In genomic region chr12:122412851-122413433, GRCh38 we compare ENCODE assay signal across 8 cellular contexts. TPM values are rescaled to one million over a fixed set of nuclear protein-coding genes. Genes with fewer than 3 reads are reported as not detected.
A peak's percentile ranks its signal among the peaks of the same experiment; 100 is the strongest.
DNase-seq lines count a peak whose midpoint lies in the region; ATAC-seq and TF ChIP-seq lines count a peak whose summit lies in the region.

No MANE protein-coding gene starts in this region.

- H3K14ac ChIP-seq in mesenchymal stem cell (ENCODE audit: low read length in 2 of 2), result no peak overlapping the region

- H2BK120ac ChIP-seq in mesenchymal stem cell (ENCODE audit: low read depth, low read length), result no peak overlapping the region

- H2BK5ac ChIP-seq in mesenchymal stem cell (ENCODE audit: low read depth, low read length, poor library complexity, severe bottlenecking), result no peak overlapping the region

- no peaks in the 10 kb centered on the region for H3K36me3 ChIP-seq in left ventricle myocardium inferior
- peaks cover 4 to 7% of the 10 kb centered on the region in 2 experiments for H3K36me3 ChIP-seq in mesenchymal stem cell (ENCODE audit: control insufficient read depth in 1 of 2, insufficient read depth in 2 of 2, low read depth in 1 of 2, low read length in 2 of 2)
- H3K36me3 ChIP-seq in vagina, result no peaks in the 10 kb centered on the region

- peak overlapping the region; percentile 50 for H3K9ac ChIP-seq in mesenchymal stem cell (ENCODE audit: low read length)

- no peaks in the 10 kb centered on the region for H3K27me3 Mint-ChIP-seq in activated T-helper 2 cell treated with anti-CD3 and anti-CD28 coated beads, Interferon-gamma antibody, Interleukin-2, Interleukin-4, amounts not matched to agents 10 μg/mL and 5 μg/mL and 100 μg/mL, durations not matched to agents 14 hours and 24 hours and 36 hours (ENCODE audit: low read depth)

- peaks cover 20% of the 10 kb centered on the region for H3K36me3 Mint-ChIP-seq in activated T-helper 2 cell treated with anti-CD3 and anti-CD28 coated beads, Interferon-gamma antibody, Interleukin-2, Interleukin-4, amounts not matched to agents 10 μg/mL and 5 μg/mL and 100 μg/mL, durations not matched to agents 14 hours and 24 hours and 36 hours (ENCODE audit: low read depth)

- ATAC-seq in right cardiac atrium (no peak), GM21825 (IDR thresholded peaks at IDR 0.05; ENCODE audit: unreplicated experiment) (no peak), HG03520 (IDR thresholded peaks at IDR 0.05; ENCODE audit: unreplicated experiment) (no peak)

- H3K4ac ChIP-seq in mesenchymal stem cell (ENCODE audit: low read depth in 1 of 2, low read length in 2 of 2), result no peak overlapping the region

- 40% methylated on average over 4 of the region's 4 CpGs for WGBS in right cardiac atrium
- WGBS in mesenchymal stem cell, result 93% methylated on average over 1 of the region's 4 CpGs

- peak overlapping the region; percentile 20 for H3K4me3 Mint-ChIP-seq in activated T-helper 2 cell treated with anti-CD3 and anti-CD28 coated beads, Interferon-gamma antibody, Interleukin-2, Interleukin-4, amounts not matched to agents 10 μg/mL and 5 μg/mL and 100 μg/mL, durations not matched to agents 14 hours and 24 hours and 36 hours (ENCODE audit: low read depth)

- H3K23ac ChIP-seq in mesenchymal stem cell (ENCODE audit: low read length in 2 of 2), result no peak overlapping the region

- H2BK15ac ChIP-seq in mesenchymal stem cell (ENCODE audit: low read depth, poor library complexity, severe bottlenecking), result no peak overlapping the region

- no peak overlapping the region for H3K4me2 ChIP-seq in mesenchymal stem cell (ENCODE audit: low read length, poor library complexity, severe bottlenecking)

- peak overlapping the region; percentile 95 for H3K27ac Mint-ChIP-seq in activated T-helper 2 cell treated with anti-CD3 and anti-CD28 coated beads, Interferon-gamma antibody, Interleukin-2, Interleukin-4, amounts not matched to agents 10 μg/mL and 5 μg/mL and 100 μg/mL, durations not matched to agents 14 hours and 24 hours and 36 hours

- no peak overlapping the region for H3K18ac ChIP-seq in mesenchymal stem cell (ENCODE audit: low read depth in 1 of 2, low read length in 2 of 2)

- no peak overlapping the region for H2AK5ac ChIP-seq in mesenchymal stem cell (ENCODE audit: low read length, severe bottlenecking)

- no peaks in the 10 kb centered on the region for H3K9me3 ChIP-seq in left ventricle myocardium inferior (replicated peaks)
- H3K9me3 ChIP-seq in right cardiac atrium (ENCODE audit: control insufficient read depth, low read length), result no peaks in the 10 kb centered on the region
- H3K9me3 ChIP-seq in mesenchymal stem cell (ENCODE audit: control insufficient read depth, low read length), result no peaks in the 10 kb centered on the region
- no peaks in the 10 kb centered on the region for H3K9me3 ChIP-seq in vagina

- H3K79me1 ChIP-seq in mesenchymal stem cell (replicated peaks; ENCODE audit: low read length, poor library complexity, severe bottlenecking), result peaks cover 7% of the 10 kb centered on the region

- TF ChIP-seq CTCF in left ventricle myocardium inferior (IDR thresholded peaks at IDR 0.05; ENCODE audit: borderline replicate concordance) (no peak), vagina (IDR thresholded peaks at IDR 0.05) (no peak)

- no peak overlapping the region for H2BK12ac ChIP-seq in mesenchymal stem cell (ENCODE audit: low read length in 2 of 2)

- H3K9me3 Mint-ChIP-seq in activated T-helper 2 cell treated with anti-CD3 and anti-CD28 coated beads, Interferon-gamma antibody, Interleukin-2, Interleukin-4, amounts not matched to agents 10 μg/mL and 5 μg/mL and 100 μg/mL, durations not matched to agents 14 hours and 24 hours and 36 hours, result no peaks in the 10 kb centered on the region

- H3K4me3 ChIP-seq in left ventricle myocardium inferior (no peak overlapping the region), right cardiac atrium (ENCODE audit: low read length) (no peak overlapping the region), mesenchymal stem cell (ENCODE audit: insufficient read depth in 1 of 2, low read depth in 1 of 2, low read length in 2 of 2) (no peak overlapping the region), vagina (no peak overlapping the region)

- TF ChIP-seq POLR2A in vagina (IDR thresholded peaks at IDR 0.05), result no peak

- no peak overlapping the region for H4K8ac ChIP-seq in mesenchymal stem cell (ENCODE audit: low read length)

- no peak overlapping the region for H4K91ac ChIP-seq in mesenchymal stem cell (ENCODE audit: low read length)

- no peak overlapping the region for H2AFZ ChIP-seq in mesenchymal stem cell (ENCODE audit: low read depth, low read length)

- H3K27ac ChIP-seq in left ventricle myocardium inferior (replicated peaks), result peak overlapping the region; percentile 28
- H3K27ac ChIP-seq in right cardiac atrium (ENCODE audit: low read length), result no peak overlapping the region
- H3K27ac ChIP-seq in mesenchymal stem cell (ENCODE audit: low read length, poor library complexity, severe bottlenecking), result no peak overlapping the region
- H3K27ac ChIP-seq in vagina, result peak overlapping the region; percentile 79

- peaks cover 28% of the 10 kb centered on the region for H3K4me1 Mint-ChIP-seq in activated T-helper 2 cell treated with anti-CD3 and anti-CD28 coated beads, Interferon-gamma antibody, Interleukin-2, Interleukin-4, amounts not matched to agents 10 μg/mL and 5 μg/mL and 100 μg/mL, durations not matched to agents 14 hours and 24 hours and 36 hours (ENCODE audit: low read depth)

- H3K4me1 ChIP-seq in left ventricle myocardium inferior, result peaks cover 40% of the 10 kb centered on the region
- H3K4me1 ChIP-seq in right cardiac atrium (ENCODE audit: control insufficient read depth, insufficient read depth, low read length), result peaks cover 11% of the 10 kb centered on the region
- no peaks in the 10 kb centered on the region for H3K4me1 ChIP-seq in mesenchymal stem cell (ENCODE audit: control insufficient read depth, insufficient read depth, low read depth, low read length)
- peaks cover 35% of the 10 kb centered on the region for H3K4me1 ChIP-seq in vagina

- intact Hi-C loops in left ventricle myocardium inferior (cut with micrococcal nuclease), result no loop called here
- intact Hi-C loops in right cardiac atrium (cut with DNase I), result no loop called here
- intact Hi-C loops in activated T-helper 2 cell treated with anti-CD3 and anti-CD28 coated beads, Interferon-gamma antibody, Interleukin-2, Interleukin-4, amounts not matched to agents 10 μg/mL and 5 μg/mL and 100 μg/mL, durations not matched to agents 14 hours and 24 hours and 36 hours (cut with micrococcal nuclease), result loop anchor here (1.0 kb wide), 2 partner anchors 8 to 13 kb away; no protein-coding TSS in a partner anchor
- intact Hi-C loops in vagina (cut with DNase I), result no loop called here

- DNase-seq in left ventricle myocardium inferior (no peak), right cardiac atrium (no peak), mesenchymal stem cell (no peak), vagina (ENCODE audit: extremely low spot score in 2 of 2) (no peak), occipital lobe (lab: John Stamatoyannopoulos, UW) (no peak)
- no peak for DNase-seq in activated T-helper 2 cell treated with anti-CD3 and anti-CD28 coated beads, Interferon-gamma antibody, Interleukin-2, Interleukin-4, amounts not matched to agents 10 μg/mL and 5 μg/mL and 100 μg/mL, durations not matched to agents 14 hours and 24 hours and 36 hours (ENCODE audit: low spot score)

- H3K27me3 ChIP-seq in left ventricle myocardium inferior (ENCODE audit: low read depth) (no peaks in the 10 kb centered on the region), right cardiac atrium (ENCODE audit: control insufficient read depth, insufficient read depth) (no peaks in the 10 kb centered on the region), mesenchymal stem cell (ENCODE audit: control insufficient read depth in 1 of 2, insufficient read depth in 1 of 2, low read length in 2 of 2) (no peaks in the 10 kb centered on the region), vagina (no peaks in the 10 kb centered on the region)

RNA-seq across cellular contexts. Expression of gene CLIP1, which starts 9.5 kb away (rescaled TPM):
- total RNA-seq in left ventricle myocardium inferior (102 TPM), right cardiac atrium (100 to 1,000 TPM; 112 to 131 (median 121) TPM), vagina (135 TPM), occipital lobe (73.5 TPM)
- 43.7 TPM for polyA plus RNA-seq in right cardiac atrium
- 59.9 and 66.2 TPM in 2 replicates for total RNA-seq in activated T-helper 2 cell treated with anti-CD3 and anti-CD28 coated beads, Interferon-gamma antibody, Interleukin-2, Interleukin-4, amounts not matched to agents 10 μg/mL and 5 μg/mL and 100 μg/mL, durations not matched to agents 14 hours and 24 hours and 36 hours
- polyA plus RNA-seq in mesenchymal stem cell (2013, experiment 1 of 2), result 49.0 TPM
- 49.6 TPM for polyA plus RNA-seq in mesenchymal stem cell (2013, experiment 2 of 2)

Comparison
In these comparisons a context has a peak if more than half of its experiments do, and no peak if none do; other contexts are left out.
1. H3K27ac ChIP-seq: peak in left ventricle myocardium inferior (single experiment) and vagina (single experiment); none in right cardiac atrium (single experiment) and mesenchymal stem cell (single experiment).